In the genomic region with DNA sequence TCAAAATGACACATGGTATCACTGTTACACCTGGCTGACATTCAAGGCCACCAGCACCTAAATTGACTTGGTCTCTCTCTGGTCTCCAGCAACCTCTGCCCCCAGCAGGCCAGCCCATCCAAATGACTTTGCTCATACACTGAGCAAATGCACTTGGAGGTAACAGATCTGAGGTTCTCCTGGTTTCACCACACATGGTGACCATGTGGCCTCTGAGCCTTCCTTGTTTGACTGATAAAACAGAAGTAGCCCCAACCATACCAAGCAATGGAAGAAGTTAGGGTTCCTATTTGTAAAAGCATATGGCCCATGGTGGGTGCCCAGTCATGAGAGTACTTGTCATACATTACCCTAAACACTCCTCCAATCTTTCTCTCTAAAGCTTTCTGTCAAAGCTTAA, we compare ENCODE assay signal across 27 cellular contexts.
"Had no signal": no experiment of that assay in that cellular context is flagged by ENCODE, and none has a peak within 500 bp of the region (broad histone marks: within the 10 kb centered on the region; RNA-seq: fewer than 3 reads in every experiment).

No MANE protein-coding gene starts in this region.

- H3K27me3 ChIP-seq: stomach, suprapubic skin, testis, thyroid gland, tibial artery, tibial nerve, transverse colon, upper lobe of left lung, upper lobe of right lung, uterus, vagina had no signal

- H3K4me1 ChIP-seq: stomach, suprapubic skin, testis, thyroid gland, tibial artery, tibial nerve, transverse colon, upper lobe of left lung, upper lobe of right lung, uterus, vagina had no signal

- DNase-seq: stimulated activated CD4-positive, alpha-beta T cell treated with anti-CD3 and anti-CD28 coated beads, Interleukin-2, amount 100 ng/mL, for 48 hours; stimulated activated CD4-positive, alpha-beta T cell treated with anti-CD3 and anti-CD28 coated beads, Interleukin-4, amount 100 ng/mL, for 1 hour; stimulated activated CD4-positive, alpha-beta T cell treated with anti-CD3 and anti-CD28 coated beads, Interleukin-4, amount 100 ng/mL, for 24 hours; stimulated activated CD4-positive, alpha-beta T cell treated with anti-CD3 and anti-CD28 coated beads, Interleukin-4, amount 100 ng/mL, for 4 hours; stimulated activated CD8-positive, alpha-beta memory T cell treated with anti-CD3 and anti-CD28 coated beads, Interleukin-4, amount 100 ng/mL, for 48 hours; stimulated activated naive B cell treated with anti-CD40 and anti-IgM and Interleukin-4, amounts not matched to agents 10 μg/mL and 1 μg/mL and 100 μg/mL, for 72 hours; stimulated activated naive CD4-positive, alpha-beta T cell; stimulated activated naive CD4-positive, alpha-beta T cell treated with Interleukin-2 at 50 U/mL for 16 hours; stimulated activated naive CD8-positive, alpha-beta T cell treated with anti-CD3 and anti-CD28 coated beads, Interleukin-15, amount 100 ng/mL, for 72 hours; stimulated activated naive CD8-positive, alpha-beta T cell treated with anti-CD3 and anti-CD28 coated beads, Interleukin-15, Interleukin-2, amounts not matched to agents 100 U/mL and 50 U/mL, for 24 hours; stomach; substantia nigra; testis; thyroid gland; tibial artery; transverse colon; trophoblast cell; upper lobe of left lung; upper lobe of right lung; uterus had no signal

- ATAC-seq: stimulated activated effector memory CD8-positive, alpha-beta T cell treated with anti-CD3 and anti-CD28 coated beads, Interleukin-12 subunit alpha, Interleukin-12 subunit beta, amount 100 ng/mL, for 72 hours; stimulated activated memory B cell treated with anti-CD40 and anti-IgM and Interleukin-4, amounts not matched to agents 10 μg/mL and 1 μg/mL and 100 μg/mL, for 72 hours; stimulated activated naive B cell treated with anti-CD40 and anti-IgM and Interleukin-4, amounts not matched to agents 10 μg/mL and 1 μg/mL and 100 μg/mL, for 72 hours; stimulated activated naive CD8-positive, alpha-beta T cell treated with anti-CD3 and anti-CD28 coated beads, Interleukin-15, amount 100 ng/mL, for 72 hours; stimulated activated naive CD8-positive, alpha-beta T cell treated with anti-CD3 and anti-CD28 coated beads, Interleukin-15, Interleukin-2, amounts not matched to agents 100 U/mL and 50 U/mL, for 24 hours; upper lobe of right lung had no signal

- H3K36me3 ChIP-seq: uterus had no signal

- FAIRE-seq: urothelium cell line had no signal

- H3K9me3 ChIP-seq: stomach, suprapubic skin, testis, thoracic aorta, thyroid gland, tibial artery, tibial nerve, transverse colon, upper lobe of left lung, upper lobe of right lung, uterus, vagina had no signal

- H3K4me3 ChIP-seq: stomach, suprapubic skin, testis, thoracic aorta, thyroid gland, tibial artery, tibial nerve, transverse colon, upper lobe of left lung, upper lobe of right lung, uterus, vagina had no signal

- H3K27ac ChIP-seq: stomach, suprapubic skin, testis, thoracic aorta, thyroid gland, tibial artery, tibial nerve, transverse colon, upper lobe of left lung, upper lobe of right lung, uterus, vagina had no signal
